Comparison of ENCODE assay signal across 8 cellular contexts in the genomic region with DNA sequence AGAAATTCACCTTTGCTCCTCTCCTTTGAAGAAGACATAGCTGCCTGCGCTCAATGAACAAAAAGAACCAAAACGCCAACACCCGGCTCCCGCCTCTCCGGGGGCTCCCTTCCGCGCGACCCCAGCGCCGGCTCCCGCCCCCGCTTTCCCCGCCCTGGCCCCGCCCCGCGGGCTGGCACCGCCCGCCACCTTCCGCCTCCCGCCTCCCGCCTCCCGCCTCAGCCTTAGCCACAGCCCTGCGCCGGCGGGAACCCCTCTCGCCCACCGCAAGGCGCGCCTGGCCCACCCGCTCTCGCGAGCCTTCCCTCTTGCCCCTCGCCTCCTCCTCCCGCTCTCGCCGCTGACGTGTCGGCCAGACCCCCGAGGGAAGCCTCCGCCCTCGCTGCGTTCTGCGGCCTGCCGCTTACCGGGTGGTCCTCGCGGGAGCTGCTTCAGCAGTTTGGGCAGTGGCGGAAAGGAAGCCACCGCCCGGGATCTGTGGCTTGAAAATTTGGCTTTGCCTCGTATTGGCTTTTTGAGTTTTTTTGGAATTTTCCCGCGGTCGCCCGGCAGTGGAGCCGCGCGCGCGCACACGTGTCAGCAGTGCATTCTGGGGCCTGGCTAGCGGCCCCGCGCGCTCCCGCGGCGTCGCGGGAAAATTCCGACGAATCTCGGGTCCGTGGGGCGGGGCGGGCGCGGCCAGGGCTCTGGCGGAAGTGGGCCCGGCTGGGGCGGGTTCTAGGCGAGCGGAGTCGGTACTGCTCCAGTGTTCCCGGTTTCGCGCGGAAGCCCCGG. TPM values are rescaled to one million over a fixed set of nuclear protein-coding genes. Genes with fewer than 3 reads are reported as not detected.
DNase-seq lines count a peak whose midpoint lies in the region; ATAC-seq and TF ChIP-seq lines count a peak whose summit lies in the region.

A gene with protein sequence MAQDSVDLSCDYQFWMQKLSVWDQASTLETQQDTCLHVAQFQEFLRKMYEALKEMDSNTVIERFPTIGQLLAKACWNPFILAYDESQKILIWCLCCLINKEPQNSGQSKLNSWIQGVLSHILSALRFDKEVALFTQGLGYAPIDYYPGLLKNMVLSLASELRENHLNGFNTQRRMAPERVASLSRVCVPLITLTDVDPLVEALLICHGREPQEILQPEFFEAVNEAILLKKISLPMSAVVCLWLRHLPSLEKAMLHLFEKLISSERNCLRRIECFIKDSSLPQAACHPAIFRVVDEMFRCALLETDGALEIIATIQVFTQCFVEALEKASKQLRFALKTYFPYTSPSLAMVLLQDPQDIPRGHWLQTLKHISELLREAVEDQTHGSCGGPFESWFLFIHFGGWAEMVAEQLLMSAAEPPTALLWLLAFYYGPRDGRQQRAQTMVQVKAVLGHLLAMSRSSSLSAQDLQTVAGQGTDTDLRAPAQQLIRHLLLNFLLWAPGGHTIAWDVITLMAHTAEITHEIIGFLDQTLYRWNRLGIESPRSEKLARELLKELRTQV (minus strand): TSS at position 591 of the 774 bp plus-strand sequence. CDS start 68,418 bp downstream, outside the sequence.

- DNase-seq in NCI-H1417 (lab: John Stamatoyannopoulos, UW) (peak; percentile 85 to 98 (median 98)), T-cell (peak; percentile 65 to 88 (median 78)), adipocyte (ENCODE audit: low read depth) (peak; percentile 96), heart right ventricle (peak; percentile 93 to 95), posterior cingulate gyrus (peak; percentile 83 to 98 (median 92)), type B pancreatic cell (ENCODE audit: extremely low spot score, unreplicated experiment) (peak; percentile 97)

- H3K4me3 ChIP-seq in GM12875 (ENCODE audit: low read depth, low read length), result peak within 1 kb of the TSS; percentile 97
- peak within 1 kb of the TSS; percentile 95 for H3K4me3 ChIP-seq in adipocyte (ENCODE audit: low read length)
- H3K4me3 ChIP-seq in heart right ventricle, result peak within 1 kb of the TSS; percentile 58 to 100 (median 93)

- no peaks in the 10 kb centered on the region for H3K36me3 Mint-ChIP-seq in T-cell
- H3K36me3 Mint-ChIP-seq in type B pancreatic cell, result no peaks in the 10 kb centered on the region

- H3K4me3 Mint-ChIP-seq in T-cell (peak within 1 kb of the TSS; percentile 92 to 93 (median 93)), type B pancreatic cell (peak within 1 kb of the TSS; percentile 93)

- H3K27me3 Mint-ChIP-seq in T-cell (peaks cover 6 to 11% of the 10 kb centered on the region in 2 donors), type B pancreatic cell (no peaks in the 10 kb centered on the region)

- ATAC-seq in HG02678 (IDR thresholded peaks at IDR 0.05; ENCODE audit: unreplicated experiment) (peak; percentile 80), T-cell (replicated peaks in 1 of 4) (peak; percentile 89 to 93 (median 90)), heart right ventricle (peak; percentile 97 to 99 (median 98))

- H3K4me1 ChIP-seq in adipocyte (ENCODE audit: control insufficient read depth, insufficient read depth, low read length) (peaks cover 5% of the 10 kb centered on the region), heart right ventricle (peaks cover 0 to 22% (median 7%) of the 10 kb centered on the region in 9 donors)

- 0% methylated on average over 67 to 89 of the region's 89 CpGs for WGBS in heart right ventricle, 2 donors

- H3K9me3 Mint-ChIP-seq in T-cell, result no peaks in the 10 kb centered on the region
- H3K9me3 Mint-ChIP-seq in type B pancreatic cell, result no peaks in the 10 kb centered on the region

- POLR2A ChIA-PET in T-cell (lab: Charles Lee), result interaction anchor here in 1 of 2 donors (0.6 kb wide), 1 partner anchor 352 kb away, joined by 5 read pairs; no protein-coding TSS in a partner anchor

- H3K4me1 Mint-ChIP-seq in T-cell (peaks cover 17 to 29% (median 19%) of the 10 kb centered on the region in 3 donors), type B pancreatic cell (ENCODE audit: unreplicated experiment) (peaks cover 19% of the 10 kb centered on the region)

- H3K9ac ChIP-seq in adipocyte (ENCODE audit: low read length), result peak within 1 kb of the TSS; percentile 95

- H3K9me3 ChIP-seq in adipocyte (ENCODE audit: control insufficient read depth, low read length) (no peaks in the 10 kb centered on the region), heart right ventricle (no peaks in the 10 kb centered on the region)

- H3K27ac ChIP-seq in heart right ventricle, result peak within 1 kb of the TSS; percentile 64 to 99 (median 96)

- H3K27me3 ChIP-seq in adipocyte (replicated peaks; ENCODE audit: control insufficient read depth, insufficient read depth, low read length), result no peaks in the 10 kb centered on the region
- H3K27me3 ChIP-seq in heart right ventricle, result no peaks in the 10 kb centered on the region

- CTCF ChIA-PET in T-cell (lab: Charles Lee), result interaction anchor here in 1 of 2 donors (0.7 kb wide), 1 partner anchor 1160 kb away, joined by 11 read pairs; no protein-coding TSS in a partner anchor

- intact Hi-C loops in heart right ventricle (cut with DNase I), result loop anchor here in 6 of 10 donors (2.0 to 10.0 kb wide), 5 partner anchors 187 to 560 kb away; a partner anchor contains a TSS
- intact Hi-C loops in posterior cingulate gyrus (cut with DNase I), result loop anchor here (5.0 kb wide), 1 partner anchor 195 kb away; no protein-coding TSS in a partner anchor

- H3K36me3 ChIP-seq in adipocyte (ENCODE audit: control insufficient read depth, insufficient read depth, low read length, severe bottlenecking), result no peaks in the 10 kb centered on the region
- no peaks in the 10 kb centered on the region for H3K36me3 ChIP-seq in heart right ventricle

- peak within 1 kb of the TSS; percentile 85 to 90 for H3K27ac Mint-ChIP-seq in T-cell
- peak within 1 kb of the TSS; percentile 88 for H3K27ac Mint-ChIP-seq in type B pancreatic cell

- TF ChIP-seq CTCF in GM12875 (IDR thresholded peaks at IDR 0.05; ENCODE audit: borderline replicate concordance, insufficient read depth, low read depth, low read length) (no peak), heart right ventricle (IDR thresholded peaks at IDR 0.05) (peak in 1 of 9 donors; percentile 4), type B pancreatic cell (conservative IDR thresholded peaks at IDR 0.05) (no peak)

RNA-seq across cellular contexts. Expression of the gene that starts here (rescaled TPM):
- total RNA-seq in T-cell (10 to 100 TPM in 1 of 5 donors, 1 to 10 TPM in 4; 4.2 to 11.6 (median 4.8) TPM), heart right ventricle (1 to 10 TPM; 3.1 to 6.8 (median 4.7) TPM), type B pancreatic cell (ENCODE audit: low replicate concordance) (13.0 and 19.2 TPM in 2 replicates)
- polyA plus RNA-seq in heart right ventricle, result 1 to 10 TPM; 2.9 to 3.9 TPM

Comparison
In these comparisons a context has a peak if more than half of its experiments do, and no peak if none do; other contexts are left out.
1. Peak in every context shown above with its lines: DNase-seq, ATAC-seq, H3K4me3 ChIP-seq and H3K27ac ChIP-seq.